1 cellular context compared by ENCODE assay signal in the genomic region with DNA sequence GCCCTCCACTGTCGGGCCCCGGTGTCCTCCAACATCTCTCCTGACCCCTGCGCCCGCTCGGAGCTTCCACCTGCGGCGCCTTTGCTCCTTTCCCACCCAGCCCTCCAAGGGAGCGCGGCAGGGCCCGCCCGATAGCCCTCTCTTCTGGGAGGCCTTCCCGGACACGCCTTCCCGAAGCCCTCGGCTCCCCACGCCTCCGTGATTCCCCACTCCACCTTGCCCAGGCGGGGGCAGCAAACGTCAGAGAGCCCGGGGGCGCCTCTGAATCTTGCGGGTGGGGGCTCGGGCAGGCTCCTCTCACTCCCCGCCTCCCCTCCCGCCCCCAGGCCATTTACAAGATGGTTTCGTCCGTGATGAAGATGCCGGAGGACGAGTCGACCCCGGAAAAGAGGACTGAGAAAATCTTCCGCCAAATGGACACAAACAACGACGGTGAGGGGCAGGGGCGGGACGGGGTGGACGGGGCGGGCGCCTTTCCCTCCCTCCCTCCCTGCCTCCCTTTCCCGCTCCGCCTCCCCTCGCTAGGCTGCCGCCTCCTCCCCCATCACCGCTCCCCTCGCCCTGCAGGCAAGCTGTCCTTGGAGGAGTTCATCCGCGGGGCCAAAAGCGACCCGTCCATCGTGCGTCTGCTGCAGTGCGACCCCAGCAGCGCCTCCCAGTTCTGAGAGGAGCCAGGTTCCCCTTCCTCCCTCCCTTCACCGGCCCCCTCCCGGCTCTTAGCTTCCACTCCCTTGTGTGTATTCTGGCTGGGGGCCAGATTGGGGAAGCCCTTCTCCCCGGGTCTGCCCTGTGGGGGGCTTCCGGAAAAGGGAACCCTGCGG.
A peak's percentile ranks its signal among the peaks of the same experiment; 100 is the strongest.
TF ChIP-seq lines count a peak whose summit lies in the region.

No MANE protein-coding gene starts in this region.

TF ChIP-seq in K562, 482 proteins besides CTCF, POLR2A, EP300 and RAD21 (continued from another document and continues in another):
- TF ChIP-seq ATF7 (IDR thresholded peaks at IDR 0.05) (peak; percentile 67), CCAR2 (IDR thresholded peaks at IDR 0.05; ENCODE audit: low read depth, low read length) (no peak), SOX6 (IDR thresholded peaks at IDR 0.05) (no peak), PTRF (tag; IDR thresholded peaks at IDR 0.05) (no peak), ZNF589 (CRISPR knock-in tag; IDR thresholded peaks at IDR 0.05; ENCODE audit: low read depth) (no peak), ERF (CRISPR knock-in tag; IDR thresholded peaks at IDR 0.05) (no peak), MAZ (CRISPR knock-in tag; conservative IDR thresholded peaks at IDR 0.05 in 1 of 2, IDR thresholded peaks at IDR 0.05 in 1 of 2) (peak; percentile 81 to 88), NFIC (IDR thresholded peaks at IDR 0.05) (peak; percentile 82), RBM22 (IDR thresholded peaks at IDR 0.05; ENCODE audit: low read depth, low read length, poor library complexity, severe bottlenecking) (no peak), PCBP1 (IDR thresholded peaks at IDR 0.05; ENCODE audit: low read depth, low read length, poor library complexity, severe bottlenecking) (peak; percentile 90), CTBP1 (IDR thresholded peaks at IDR 0.05; ENCODE audit: borderline replicate concordance) (peak; percentile 60; the same call in 1 of the 2 replicates), TCFL5 (CRISPR knock-in tag; conservative IDR thresholded peaks at IDR 0.05) (no peak), FOSL1 (tag; conservative IDR thresholded peaks at IDR 0.05) (no peak), ZNF174 (CRISPR knock-in tag; IDR thresholded peaks at IDR 0.05) (no peak)
- TF ChIP-seq, protein P1, sequence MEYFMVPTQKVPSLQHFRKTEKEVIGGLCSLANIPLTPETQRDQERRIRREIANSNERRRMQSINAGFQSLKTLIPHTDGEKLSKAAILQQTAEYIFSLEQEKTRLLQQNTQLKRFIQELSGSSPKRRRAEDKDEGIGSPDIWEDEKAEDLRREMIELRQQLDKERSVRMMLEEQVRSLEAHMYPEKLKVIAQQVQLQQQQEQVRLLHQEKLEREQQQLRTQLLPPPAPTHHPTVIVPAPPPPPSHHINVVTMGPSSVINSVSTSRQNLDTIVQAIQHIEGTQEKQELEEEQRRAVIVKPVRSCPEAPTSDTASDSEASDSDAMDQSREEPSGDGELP (CRISPR knock-in tag; IDR thresholded peaks at IDR 0.05; ENCODE audit: borderline replicate concordance): peak; percentile 22; the same call in 1 of the 2 replicates
- TF ChIP-seq, protein P2, sequence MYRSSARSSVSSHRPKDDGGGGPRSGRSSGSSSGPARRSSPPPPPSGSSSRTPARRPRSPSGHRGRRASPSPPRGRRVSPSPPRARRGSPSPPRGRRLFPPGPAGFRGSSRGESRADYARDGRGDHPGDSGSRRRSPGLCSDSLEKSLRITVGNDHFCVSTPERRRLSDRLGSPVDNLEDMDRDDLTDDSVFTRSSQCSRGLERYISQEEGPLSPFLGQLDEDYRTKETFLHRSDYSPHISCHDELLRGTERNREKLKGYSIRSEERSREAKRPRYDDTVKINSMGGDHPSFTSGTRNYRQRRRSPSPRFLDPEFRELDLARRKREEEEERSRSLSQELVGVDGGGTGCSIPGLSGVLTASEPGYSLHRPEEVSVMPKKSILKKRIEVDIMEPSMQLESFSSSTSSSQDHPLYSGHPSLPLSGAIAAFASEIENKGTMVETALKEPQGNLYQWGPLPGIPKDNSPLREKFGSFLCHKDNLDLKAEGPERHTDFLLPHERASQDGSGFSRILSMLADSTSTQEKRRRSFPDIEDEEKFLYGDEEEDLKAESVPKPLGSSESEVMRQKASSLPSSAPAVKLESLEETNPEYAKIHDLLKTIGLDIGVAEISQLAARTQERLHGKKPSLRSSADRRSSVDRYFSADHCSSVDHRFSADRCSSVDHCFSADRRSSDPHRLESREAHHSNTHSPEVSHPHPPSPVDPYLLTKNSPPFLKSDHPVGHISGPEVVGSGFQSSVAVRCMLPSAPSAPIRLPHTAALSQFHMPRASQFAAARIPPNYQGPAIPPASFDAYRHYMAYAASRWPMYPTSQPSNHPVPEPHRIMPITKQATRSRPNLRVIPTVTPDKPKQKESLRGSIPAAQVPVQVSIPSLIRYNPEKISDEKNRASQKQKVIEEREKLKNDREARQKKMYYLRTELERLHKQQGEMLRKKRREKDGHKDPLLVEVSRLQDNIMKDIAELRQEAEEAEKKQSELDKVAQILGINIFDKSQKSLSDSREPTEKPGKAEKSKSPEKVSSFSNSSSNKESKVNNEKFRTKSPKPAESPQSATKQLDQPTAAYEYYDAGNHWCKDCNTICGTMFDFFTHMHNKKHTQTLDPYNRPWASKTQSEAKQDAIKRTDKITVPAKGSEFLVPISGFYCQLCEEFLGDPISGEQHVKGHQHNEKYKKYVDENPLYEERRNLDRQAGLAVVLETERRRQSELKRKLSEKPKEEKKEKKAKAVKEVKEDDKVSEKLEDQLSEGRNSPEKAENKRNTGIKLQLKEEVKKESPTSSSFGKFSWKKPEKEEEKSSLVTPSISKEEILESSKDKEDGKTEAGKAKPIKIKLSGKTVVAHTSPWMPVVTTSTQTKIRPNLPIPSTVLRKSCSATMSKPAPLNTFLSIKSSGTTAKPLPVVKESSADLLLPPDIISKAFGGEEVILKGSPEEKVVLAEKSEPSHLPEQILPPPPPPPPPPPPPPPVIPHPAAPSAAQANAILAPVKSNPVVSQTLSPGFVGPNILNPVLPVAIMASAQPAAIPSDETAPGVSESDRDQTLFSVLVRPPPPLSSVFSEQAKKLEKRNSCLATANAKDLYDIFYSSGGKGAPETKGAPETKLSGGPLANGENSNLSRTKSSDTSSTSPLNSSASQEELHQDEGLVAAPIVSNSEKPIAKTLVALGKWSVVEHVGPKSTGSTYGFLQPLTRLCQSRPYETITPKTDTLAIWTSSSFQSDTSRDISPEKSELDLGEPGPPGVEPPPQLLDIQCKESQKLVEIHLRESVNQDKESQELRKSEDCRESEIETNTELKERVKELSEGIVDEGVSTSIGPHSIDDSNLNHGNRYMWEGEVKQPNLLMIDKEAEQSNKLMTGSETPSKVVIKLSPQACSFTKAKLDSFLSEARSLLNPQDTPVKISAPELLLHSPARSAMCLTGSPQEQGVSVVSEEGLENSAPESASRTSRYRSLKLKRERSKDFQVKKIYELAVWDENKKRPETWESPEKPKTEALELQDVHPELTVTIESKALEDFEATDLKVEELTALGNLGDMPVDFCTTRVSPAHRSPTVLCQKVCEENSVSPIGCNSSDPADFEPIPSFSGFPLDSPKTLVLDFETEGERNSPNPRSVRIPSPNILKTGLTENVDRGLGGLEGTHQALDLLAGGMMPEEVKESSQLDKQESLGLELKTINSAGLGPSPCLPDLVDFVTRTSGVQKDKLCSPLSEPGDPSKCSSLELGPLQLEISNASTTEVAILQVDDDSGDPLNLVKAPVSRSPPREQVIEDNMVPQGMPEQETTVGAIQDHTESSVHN (IDR thresholded peaks at IDR 0.05; ENCODE audit: borderline replicate concordance in 1 of 2, low read depth in 1 of 2): no peak
- TF ChIP-seq, protein P3, sequence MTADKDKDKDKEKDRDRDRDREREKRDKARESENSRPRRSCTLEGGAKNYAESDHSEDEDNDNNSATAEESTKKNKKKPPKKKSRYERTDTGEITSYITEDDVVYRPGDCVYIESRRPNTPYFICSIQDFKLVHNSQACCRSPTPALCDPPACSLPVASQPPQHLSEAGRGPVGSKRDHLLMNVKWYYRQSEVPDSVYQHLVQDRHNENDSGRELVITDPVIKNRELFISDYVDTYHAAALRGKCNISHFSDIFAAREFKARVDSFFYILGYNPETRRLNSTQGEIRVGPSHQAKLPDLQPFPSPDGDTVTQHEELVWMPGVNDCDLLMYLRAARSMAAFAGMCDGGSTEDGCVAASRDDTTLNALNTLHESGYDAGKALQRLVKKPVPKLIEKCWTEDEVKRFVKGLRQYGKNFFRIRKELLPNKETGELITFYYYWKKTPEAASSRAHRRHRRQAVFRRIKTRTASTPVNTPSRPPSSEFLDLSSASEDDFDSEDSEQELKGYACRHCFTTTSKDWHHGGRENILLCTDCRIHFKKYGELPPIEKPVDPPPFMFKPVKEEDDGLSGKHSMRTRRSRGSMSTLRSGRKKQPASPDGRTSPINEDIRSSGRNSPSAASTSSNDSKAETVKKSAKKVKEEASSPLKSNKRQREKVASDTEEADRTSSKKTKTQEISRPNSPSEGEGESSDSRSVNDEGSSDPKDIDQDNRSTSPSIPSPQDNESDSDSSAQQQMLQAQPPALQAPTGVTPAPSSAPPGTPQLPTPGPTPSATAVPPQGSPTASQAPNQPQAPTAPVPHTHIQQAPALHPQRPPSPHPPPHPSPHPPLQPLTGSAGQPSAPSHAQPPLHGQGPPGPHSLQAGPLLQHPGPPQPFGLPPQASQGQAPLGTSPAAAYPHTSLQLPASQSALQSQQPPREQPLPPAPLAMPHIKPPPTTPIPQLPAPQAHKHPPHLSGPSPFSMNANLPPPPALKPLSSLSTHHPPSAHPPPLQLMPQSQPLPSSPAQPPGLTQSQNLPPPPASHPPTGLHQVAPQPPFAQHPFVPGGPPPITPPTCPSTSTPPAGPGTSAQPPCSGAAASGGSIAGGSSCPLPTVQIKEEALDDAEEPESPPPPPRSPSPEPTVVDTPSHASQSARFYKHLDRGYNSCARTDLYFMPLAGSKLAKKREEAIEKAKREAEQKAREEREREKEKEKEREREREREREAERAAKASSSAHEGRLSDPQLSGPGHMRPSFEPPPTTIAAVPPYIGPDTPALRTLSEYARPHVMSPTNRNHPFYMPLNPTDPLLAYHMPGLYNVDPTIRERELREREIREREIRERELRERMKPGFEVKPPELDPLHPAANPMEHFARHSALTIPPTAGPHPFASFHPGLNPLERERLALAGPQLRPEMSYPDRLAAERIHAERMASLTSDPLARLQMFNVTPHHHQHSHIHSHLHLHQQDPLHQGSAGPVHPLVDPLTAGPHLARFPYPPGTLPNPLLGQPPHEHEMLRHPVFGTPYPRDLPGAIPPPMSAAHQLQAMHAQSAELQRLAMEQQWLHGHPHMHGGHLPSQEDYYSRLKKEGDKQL (CRISPR knock-in tag; IDR thresholded peaks at IDR 0.05; ENCODE audit: borderline replicate concordance): 0 out of 2 replicates have a peak, but pooled peaks have one; percentile 37
- TF ChIP-seq, protein P4, sequence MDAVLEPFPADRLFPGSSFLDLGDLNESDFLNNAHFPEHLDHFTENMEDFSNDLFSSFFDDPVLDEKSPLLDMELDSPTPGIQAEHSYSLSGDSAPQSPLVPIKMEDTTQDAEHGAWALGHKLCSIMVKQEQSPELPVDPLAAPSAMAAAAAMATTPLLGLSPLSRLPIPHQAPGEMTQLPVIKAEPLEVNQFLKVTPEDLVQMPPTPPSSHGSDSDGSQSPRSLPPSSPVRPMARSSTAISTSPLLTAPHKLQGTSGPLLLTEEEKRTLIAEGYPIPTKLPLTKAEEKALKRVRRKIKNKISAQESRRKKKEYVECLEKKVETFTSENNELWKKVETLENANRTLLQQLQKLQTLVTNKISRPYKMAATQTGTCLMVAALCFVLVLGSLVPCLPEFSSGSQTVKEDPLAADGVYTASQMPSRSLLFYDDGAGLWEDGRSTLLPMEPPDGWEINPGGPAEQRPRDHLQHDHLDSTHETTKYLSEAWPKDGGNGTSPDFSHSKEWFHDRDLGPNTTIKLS (IDR thresholded peaks at IDR 0.05; ENCODE audit: borderline replicate concordance, low read depth): 0 out of 2 replicates have a peak, but pooled peaks have one; percentile 10
- TF ChIP-seq, protein P5, sequence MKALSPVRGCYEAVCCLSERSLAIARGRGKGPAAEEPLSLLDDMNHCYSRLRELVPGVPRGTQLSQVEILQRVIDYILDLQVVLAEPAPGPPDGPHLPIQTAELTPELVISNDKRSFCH (CRISPR knock-in tag; IDR thresholded peaks at IDR 0.05): no peak
- TF ChIP-seq, protein P5 (tag; IDR thresholded peaks at IDR 0.05): 0 out of 2 replicates have a peak, but pooled peaks have one; percentile 69
- TF ChIP-seq, protein P6, sequence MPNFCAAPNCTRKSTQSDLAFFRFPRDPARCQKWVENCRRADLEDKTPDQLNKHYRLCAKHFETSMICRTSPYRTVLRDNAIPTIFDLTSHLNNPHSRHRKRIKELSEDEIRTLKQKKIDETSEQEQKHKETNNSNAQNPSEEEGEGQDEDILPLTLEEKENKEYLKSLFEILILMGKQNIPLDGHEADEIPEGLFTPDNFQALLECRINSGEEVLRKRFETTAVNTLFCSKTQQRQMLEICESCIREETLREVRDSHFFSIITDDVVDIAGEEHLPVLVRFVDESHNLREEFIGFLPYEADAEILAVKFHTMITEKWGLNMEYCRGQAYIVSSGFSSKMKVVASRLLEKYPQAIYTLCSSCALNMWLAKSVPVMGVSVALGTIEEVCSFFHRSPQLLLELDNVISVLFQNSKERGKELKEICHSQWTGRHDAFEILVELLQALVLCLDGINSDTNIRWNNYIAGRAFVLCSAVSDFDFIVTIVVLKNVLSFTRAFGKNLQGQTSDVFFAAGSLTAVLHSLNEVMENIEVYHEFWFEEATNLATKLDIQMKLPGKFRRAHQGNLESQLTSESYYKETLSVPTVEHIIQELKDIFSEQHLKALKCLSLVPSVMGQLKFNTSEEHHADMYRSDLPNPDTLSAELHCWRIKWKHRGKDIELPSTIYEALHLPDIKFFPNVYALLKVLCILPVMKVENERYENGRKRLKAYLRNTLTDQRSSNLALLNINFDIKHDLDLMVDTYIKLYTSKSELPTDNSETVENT (CRISPR knock-in tag; IDR thresholded peaks at IDR 0.05): no peak
- TF ChIP-seq, protein P7, sequence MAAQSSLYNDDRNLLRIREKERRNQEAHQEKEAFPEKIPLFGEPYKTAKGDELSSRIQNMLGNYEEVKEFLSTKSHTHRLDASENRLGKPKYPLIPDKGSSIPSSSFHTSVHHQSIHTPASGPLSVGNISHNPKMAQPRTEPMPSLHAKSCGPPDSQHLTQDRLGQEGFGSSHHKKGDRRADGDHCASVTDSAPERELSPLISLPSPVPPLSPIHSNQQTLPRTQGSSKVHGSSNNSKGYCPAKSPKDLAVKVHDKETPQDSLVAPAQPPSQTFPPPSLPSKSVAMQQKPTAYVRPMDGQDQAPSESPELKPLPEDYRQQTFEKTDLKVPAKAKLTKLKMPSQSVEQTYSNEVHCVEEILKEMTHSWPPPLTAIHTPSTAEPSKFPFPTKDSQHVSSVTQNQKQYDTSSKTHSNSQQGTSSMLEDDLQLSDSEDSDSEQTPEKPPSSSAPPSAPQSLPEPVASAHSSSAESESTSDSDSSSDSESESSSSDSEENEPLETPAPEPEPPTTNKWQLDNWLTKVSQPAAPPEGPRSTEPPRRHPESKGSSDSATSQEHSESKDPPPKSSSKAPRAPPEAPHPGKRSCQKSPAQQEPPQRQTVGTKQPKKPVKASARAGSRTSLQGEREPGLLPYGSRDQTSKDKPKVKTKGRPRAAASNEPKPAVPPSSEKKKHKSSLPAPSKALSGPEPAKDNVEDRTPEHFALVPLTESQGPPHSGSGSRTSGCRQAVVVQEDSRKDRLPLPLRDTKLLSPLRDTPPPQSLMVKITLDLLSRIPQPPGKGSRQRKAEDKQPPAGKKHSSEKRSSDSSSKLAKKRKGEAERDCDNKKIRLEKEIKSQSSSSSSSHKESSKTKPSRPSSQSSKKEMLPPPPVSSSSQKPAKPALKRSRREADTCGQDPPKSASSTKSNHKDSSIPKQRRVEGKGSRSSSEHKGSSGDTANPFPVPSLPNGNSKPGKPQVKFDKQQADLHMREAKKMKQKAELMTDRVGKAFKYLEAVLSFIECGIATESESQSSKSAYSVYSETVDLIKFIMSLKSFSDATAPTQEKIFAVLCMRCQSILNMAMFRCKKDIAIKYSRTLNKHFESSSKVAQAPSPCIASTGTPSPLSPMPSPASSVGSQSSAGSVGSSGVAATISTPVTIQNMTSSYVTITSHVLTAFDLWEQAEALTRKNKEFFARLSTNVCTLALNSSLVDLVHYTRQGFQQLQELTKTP (IDR thresholded peaks at IDR 0.05; ENCODE audit: low read depth in 1 of 2, partially characterized antibody in 2 of 2): no peak
